Comparison of ENCODE assay signal across 23 cellular contexts in the genomic region with DNA sequence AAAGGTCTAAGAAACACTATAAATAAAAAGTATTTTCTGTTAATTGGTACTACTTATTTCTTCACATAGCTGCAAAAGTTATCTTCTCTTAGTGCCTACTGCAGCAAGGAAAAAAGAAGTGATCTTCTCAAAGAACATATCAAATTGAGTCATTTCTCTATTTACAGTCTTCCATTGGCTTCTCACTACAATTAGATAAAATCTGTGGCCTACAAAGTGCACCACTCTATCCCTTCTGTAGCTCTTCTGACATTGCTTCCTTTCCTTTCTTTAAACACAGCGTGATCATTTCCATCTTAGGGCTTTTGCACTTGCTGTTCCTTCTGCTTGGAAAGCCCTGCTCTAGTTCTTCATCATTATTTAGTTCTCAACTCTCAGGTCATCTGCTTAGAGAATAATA. TPM values are rescaled to one million over a fixed set of nuclear protein-coding genes. Genes with fewer than 3 reads are reported as not detected.
DNase-seq lines count a peak whose midpoint lies in the region; ATAC-seq and TF ChIP-seq lines count a peak whose summit lies in the region.
"Had no signal": no experiment of that assay in that cellular context is flagged by ENCODE, and none has a peak within 500 bp of the region (broad histone marks: within the 10 kb centered on the region; RNA-seq: fewer than 3 reads in every experiment).

No MANE protein-coding gene starts in this region.

- intact Hi-C loops in uterus (cut with DNase I; ENCODE audit: low total_unique reads): no loop called here

- H3K36me3 ChIP-seq in HEK293 (ENCODE audit: control insufficient read depth in 2 of 2, insufficient read depth in 1 of 2, low read length in 2 of 2): no peaks in the 10 kb centered on the region
- H3K36me3 ChIP-seq in uterus: no peaks in the 10 kb centered on the region
- H3K36me3 ChIP-seq: BE2C, Peyer's patch had no signal

- H3K27ac ChIP-seq in HEK293 (ENCODE audit: extremely low read depth, low read depth, low read length) (no peak overlapping the region), uterus (no peak overlapping the region)
- H3K27ac ChIP-seq: Peyer's patch had no signal

- no peaks in the 10 kb centered on the region for H3K9me3 ChIP-seq in HEK293 (ENCODE audit: control insufficient read depth, insufficient read depth, low read depth, low read length)
- no peaks in the 10 kb centered on the region for H3K9me3 ChIP-seq in uterus
- H3K9me3 ChIP-seq: BE2C, Peyer's patch had no signal

- POLR2A ChIA-PET in activated naive CD8-positive, alpha-beta T cell treated with anti-CD3 and anti-CD28 coated beads, Interleukin-2, amount 10 ng/mL, durations not matched to agents 7 days and 5 days (lab: Charles Lee): no interaction called here
- POLR2A ChIA-PET in HEK293 (lab: Yijun Ruan, JAX): no interaction called here

- peaks cover 22% of the 10 kb centered on the region for H3K36me3 Mint-ChIP-seq in activated naive CD8-positive, alpha-beta T cell treated with anti-CD3 and anti-CD28 coated beads, Interleukin-2, amount 10 ng/mL, durations not matched to agents 7 days and 5 days
- H3K36me3 Mint-ChIP-seq in activated naive CD8-positive, alpha-beta T cell treated with anti-CD3 and anti-CD28 coated beads for 36 hours: peaks cover 43% of the 10 kb centered on the region
- H3K36me3 Mint-ChIP-seq in T-helper 2 cell treated with Interferon-gamma antibody and Interleukin-4, amounts not matched to agents 5 μg/mL and 100 μg/mL, for 36 hours (ENCODE audit: low read depth): peaks cover 10% of the 10 kb centered on the region

- peaks cover 6% of the 10 kb centered on the region for H3K9me3 Mint-ChIP-seq in activated naive CD8-positive, alpha-beta T cell treated with anti-CD3 and anti-CD28 coated beads, Interleukin-2, amount 10 ng/mL, durations not matched to agents 7 days and 5 days
- peaks cover 3% of the 10 kb centered on the region for H3K9me3 Mint-ChIP-seq in activated naive CD8-positive, alpha-beta T cell treated with anti-CD3 and anti-CD28 coated beads for 36 hours
- peaks cover 8% of the 10 kb centered on the region for H3K9me3 Mint-ChIP-seq in T-helper 2 cell treated with Interferon-gamma antibody and Interleukin-4, amounts not matched to agents 5 μg/mL and 100 μg/mL, for 36 hours

- CTCF ChIA-PET in HEK293 (lab: Yijun Ruan, JAX): interaction anchor here (1.7 kb wide), 1 partner anchor 26 kb away, joined by 3 read pairs; no protein-coding TSS in a partner anchor

- no peak overlapping the region for H3K27ac Mint-ChIP-seq in activated naive CD8-positive, alpha-beta T cell treated with anti-CD3 and anti-CD28 coated beads, Interleukin-2, amount 10 ng/mL, durations not matched to agents 7 days and 5 days
- H3K27ac Mint-ChIP-seq in activated naive CD8-positive, alpha-beta T cell treated with anti-CD3 and anti-CD28 coated beads for 36 hours: no peak overlapping the region
- no peak overlapping the region for H3K27ac Mint-ChIP-seq in T-helper 2 cell treated with Interferon-gamma antibody and Interleukin-4, amounts not matched to agents 5 μg/mL and 100 μg/mL, for 36 hours

- H3K27me3 Mint-ChIP-seq in activated naive CD8-positive, alpha-beta T cell treated with anti-CD3 and anti-CD28 coated beads, Interleukin-2, amount 10 ng/mL, durations not matched to agents 7 days and 5 days: no peaks in the 10 kb centered on the region
- H3K27me3 Mint-ChIP-seq in activated naive CD8-positive, alpha-beta T cell treated with anti-CD3 and anti-CD28 coated beads for 36 hours: no peaks in the 10 kb centered on the region
- H3K27me3 Mint-ChIP-seq in T-helper 2 cell treated with Interferon-gamma antibody and Interleukin-4, amounts not matched to agents 5 μg/mL and 100 μg/mL, for 36 hours (ENCODE audit: low read depth): peaks cover 60% of the 10 kb centered on the region

- H3K4me1 ChIP-seq in HEK293 (ENCODE audit: control insufficient read depth, insufficient read depth, low read length) (peaks cover 10% of the 10 kb centered on the region; the same call in 1 of the 2 replicates), uterus (no peaks in the 10 kb centered on the region)
- H3K4me1 ChIP-seq: BE2C, Peyer's patch had no signal

- no peak for TF ChIP-seq POLR2A in uterus (IDR thresholded peaks at IDR 0.05)

- ATAC-seq in activated naive CD8-positive, alpha-beta T cell treated with anti-CD3 and anti-CD28 coated beads, Interleukin-2, amount 10 ng/mL, durations not matched to agents 7 days and 5 days (ENCODE audit: low read depth): peak; percentile 33
- ATAC-seq in HG03025 (IDR thresholded peaks at IDR 0.05; ENCODE audit: low FRiP score, unreplicated experiment) (no peak), HG03354 (IDR thresholded peaks at IDR 0.05; ENCODE audit: poor library complexity, severe bottlenecking, unreplicated experiment) (no peak)
- ATAC-seq: HCT116 had no signal

- no peaks in the 10 kb centered on the region for H3K27me3 ChIP-seq in uterus
- H3K27me3 ChIP-seq: BE2C, Peyer's patch had no signal

- TF ChIP-seq CTCF in HEK293 (tag by site-specific recombination; IDR thresholded peaks at IDR 0.05) (no peak), uterus (IDR thresholded peaks at IDR 0.05) (no peak)

- H3K4me1 Mint-ChIP-seq in activated naive CD8-positive, alpha-beta T cell treated with anti-CD3 and anti-CD28 coated beads, Interleukin-2, amount 10 ng/mL, durations not matched to agents 7 days and 5 days: peaks cover 24% of the 10 kb centered on the region
- H3K4me1 Mint-ChIP-seq in activated naive CD8-positive, alpha-beta T cell treated with anti-CD3 and anti-CD28 coated beads for 36 hours: peaks cover 31% of the 10 kb centered on the region
- peaks cover 29% of the 10 kb centered on the region for H3K4me1 Mint-ChIP-seq in T-helper 2 cell treated with Interferon-gamma antibody and Interleukin-4, amounts not matched to agents 5 μg/mL and 100 μg/mL, for 36 hours (ENCODE audit: low read depth)
- H3K4me1 Mint-ChIP-seq: CD14-positive monocyte had no signal

- no peak overlapping the region for H3K4me3 Mint-ChIP-seq in activated naive CD8-positive, alpha-beta T cell treated with anti-CD3 and anti-CD28 coated beads, Interleukin-2, amount 10 ng/mL, durations not matched to agents 7 days and 5 days
- H3K4me3 Mint-ChIP-seq in activated naive CD8-positive, alpha-beta T cell treated with anti-CD3 and anti-CD28 coated beads for 36 hours: no peak overlapping the region
- H3K4me3 Mint-ChIP-seq in T-helper 2 cell treated with Interferon-gamma antibody and Interleukin-4, amounts not matched to agents 5 μg/mL and 100 μg/mL, for 36 hours: no peak overlapping the region
- H3K4me3 Mint-ChIP-seq: CD14-positive monocyte had no signal

- DNase-seq in activated naive CD8-positive, alpha-beta T cell treated with anti-CD3 and anti-CD28 coated beads, Interleukin-2, amount 10 ng/mL, durations not matched to agents 7 days and 5 days: no peak
- no peak for DNase-seq in activated naive CD8-positive, alpha-beta T cell treated with anti-CD3 and anti-CD28 coated beads for 36 hours
- peak; percentile 9 for DNase-seq in T-helper 2 cell treated with Interferon-gamma antibody and Interleukin-4, amounts not matched to agents 5 μg/mL and 100 μg/mL, for 36 hours (ENCODE audit: low spot score)
- DNase-seq in uterus: no peak
- DNase-seq: ACHN, BE2C, Calu3, DMS79 treated with DMSO at 0.1 percent for 48 hours, GF-D8, KBM-7, MM.1S, NCI-H1417, NCI-H1694, NCI-H2029 treated with DMSO at 0.1 percent for 48 hours, NCI-H446 treated with DMSO at 0.1 percent for 48 hours, NCI-H526 treated with DMSO at 0.1 percent for 48 hours, Peyer's patch, SHP77 treated with DMSO at 0.1 percent for 48 hours had no signal

- H3K4me3 ChIP-seq in HEK293 (ENCODE audit: low read depth, low read length): no peak overlapping the region
- no peak overlapping the region for H3K4me3 ChIP-seq in uterus
- H3K4me3 ChIP-seq: Peyer's patch had no signal

TF ChIP-seq in HEK293, 187 proteins besides CTCF, POLR2A, EP300 and RAD21:
- no peak for TF ChIP-seq SP3 (tag by site-specific recombination; IDR thresholded peaks at IDR 0.05)
- TF ChIP-seq PRDM1 (tag by site-specific recombination; IDR thresholded peaks at IDR 0.05): peak; percentile 7; the same call in 1 of the 2 replicates
- TF ChIP-seq ZNF324 (tag by site-specific recombination; IDR thresholded peaks at IDR 0.05): no peak
- TF ChIP-seq ZNF600 (tag by site-specific recombination; IDR thresholded peaks at IDR 0.05): no peak

RNA-seq across cellular contexts. Expression of a gene that starts 44.7 kb away (rescaled TPM):
- total RNA-seq in activated naive CD8-positive, alpha-beta T cell treated with anti-CD3 and anti-CD28 coated beads, Interleukin-2, amount 10 ng/mL, durations not matched to agents 7 days and 5 days: 10 to 100 TPM; 29.8 to 33.2 TPM
- 10 to 100 TPM; 24.4 to 26.7 TPM for total RNA-seq in activated naive CD8-positive, alpha-beta T cell treated with anti-CD3 and anti-CD28 coated beads for 36 hours
- 10 to 100 TPM; 27.4 to 52.9 (median 51.6) TPM for total RNA-seq in uterus

RNA-seq across cellular contexts. Expression of a gene that starts 52.6 kb away (rescaled TPM):
- 10 to 100 TPM; 36.4 to 39.2 TPM for total RNA-seq in activated naive CD8-positive, alpha-beta T cell treated with anti-CD3 and anti-CD28 coated beads, Interleukin-2, amount 10 ng/mL, durations not matched to agents 7 days and 5 days
- 10 to 100 TPM; 55.1 to 56.9 TPM for total RNA-seq in activated naive CD8-positive, alpha-beta T cell treated with anti-CD3 and anti-CD28 coated beads for 36 hours
- total RNA-seq in uterus: 10 to 100 TPM; 14.6 to 41.2 (median 18.3) TPM
